24 cellular contexts compared by ENCODE assay signal in genomic region chr7:25774675-25775074, GRCh38.
"Had no signal": no experiment of that assay in that cellular context is flagged by ENCODE, and none has a peak within 500 bp of the region (broad histone marks: within the 10 kb centered on the region; RNA-seq: fewer than 3 reads in every experiment).

No MANE protein-coding gene starts in this region.

- H3K4me1 Mint-ChIP-seq: immature natural killer cell, memory B cell had no signal

- H3K4me3 Mint-ChIP-seq: immature natural killer cell, memory B cell had no signal

- H3K4me3 ChIP-seq: coronary artery, dorsolateral prefrontal cortex, esophagus muscularis mucosa, gastroesophageal sphincter, heart left ventricle, hepatocyte, left lung, lung had no signal

- H3K79me2 ChIP-seq: hepatocyte had no signal

- H3K27ac ChIP-seq: dorsolateral prefrontal cortex, esophagus muscularis mucosa, foreskin keratinocyte, hepatocyte, left lung had no signal

- H3K4me1 ChIP-seq: foreskin keratinocyte, left lung had no signal

- H3K36me3 ChIP-seq: esophagus muscularis mucosa, gastroesophageal sphincter, heart left ventricle, left lung had no signal

- H3K9me3 Mint-ChIP-seq: immature natural killer cell, memory B cell had no signal

- H3K4me2 ChIP-seq: hepatocyte had no signal

- ATAC-seq: foreskin keratinocyte, gastroesophageal sphincter, heart left ventricle, left cardiac atrium, left lung, left ventricle myocardium superior had no signal

- H3K27ac Mint-ChIP-seq: immature natural killer cell, memory B cell had no signal

- DNase-seq: dermis blood vessel endothelial cell; dorsolateral prefrontal cortex; effector CD4-positive, alpha-beta T cell; effector memory CD4-positive, alpha-beta T cell; foreskin keratinocyte; heart left ventricle; hypothalamus; immature natural killer cell; islet precursor cell; kidney; left cardiac atrium; left lung; left ventricle myocardium superior; mammary epithelial cell; mesendoderm; midbrain had no signal

- H3K27me3 ChIP-seq: dorsolateral prefrontal cortex, esophagus muscularis mucosa, gastroesophageal sphincter, heart left ventricle, hepatocyte, left lung had no signal

- H3K9me3 ChIP-seq: esophagus muscularis mucosa, gastroesophageal sphincter, heart left ventricle, left lung had no signal

- H3K36me3 Mint-ChIP-seq: immature natural killer cell, memory B cell had no signal

- FAIRE-seq: colon, endothelial cell of umbilical vein had no signal

- H2AFZ ChIP-seq: hepatocyte had no signal
